In the genomic region with DNA sequence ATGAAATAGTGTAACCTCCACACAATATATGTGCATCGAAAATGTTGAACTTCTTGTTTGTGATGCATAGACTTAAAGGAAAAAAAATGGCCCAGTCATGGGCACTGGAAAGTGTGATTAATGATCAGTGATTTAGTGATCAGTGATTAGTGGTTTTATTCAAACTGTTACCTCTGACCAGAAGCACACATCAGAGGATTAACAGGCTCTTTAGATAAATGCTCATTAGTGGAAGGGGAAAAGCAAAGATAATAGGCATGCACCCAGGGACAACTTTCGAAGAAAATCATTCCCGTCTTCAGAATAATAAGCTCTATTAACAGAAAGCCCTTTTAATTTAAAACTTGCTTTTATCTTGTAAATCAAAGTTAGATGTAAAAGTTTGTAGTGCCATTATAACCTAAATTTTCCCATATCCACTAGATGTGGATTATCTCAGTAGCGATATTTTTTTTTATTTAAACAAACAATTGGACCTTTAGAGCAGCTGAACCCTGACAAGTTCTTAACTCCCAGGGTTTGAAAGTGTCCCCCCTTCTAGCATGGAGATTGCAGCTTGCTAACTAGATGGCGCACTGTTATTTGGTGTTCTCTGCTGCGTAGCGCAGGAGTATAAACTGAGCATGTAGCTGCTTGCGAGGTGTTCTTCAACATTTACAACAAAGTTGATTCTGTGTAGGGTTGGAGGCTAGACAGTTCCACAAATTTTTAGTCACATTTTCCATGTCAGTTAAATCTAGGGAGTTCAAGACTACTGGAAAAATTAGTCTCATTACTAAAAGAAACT, we compare ENCODE assay signal across 1 cellular context.
TF ChIP-seq lines count a peak whose summit lies in the region.

Gene CREB5, plus strand, starts transcription at position 643 of the 787 bp plus-strand sequence. CDS start 397 bp downstream, outside the sequence.

TF ChIP-seq in A549, 52 proteins besides CTCF, POLR2A, EP300 and RAD21 (continued from another document):
- TF ChIP-seq USF2 (IDR thresholded peaks at IDR 0.05): no peak
- no peak for TF ChIP-seq HEYL (CRISPR knock-in tag; IDR thresholded peaks at IDR 0.05)
- TF ChIP-seq POLR2AphosphoS2 (conservative IDR thresholded peaks at IDR 0.05; ENCODE audit: low read length): no peak
- TF ChIP-seq, protein P1, sequence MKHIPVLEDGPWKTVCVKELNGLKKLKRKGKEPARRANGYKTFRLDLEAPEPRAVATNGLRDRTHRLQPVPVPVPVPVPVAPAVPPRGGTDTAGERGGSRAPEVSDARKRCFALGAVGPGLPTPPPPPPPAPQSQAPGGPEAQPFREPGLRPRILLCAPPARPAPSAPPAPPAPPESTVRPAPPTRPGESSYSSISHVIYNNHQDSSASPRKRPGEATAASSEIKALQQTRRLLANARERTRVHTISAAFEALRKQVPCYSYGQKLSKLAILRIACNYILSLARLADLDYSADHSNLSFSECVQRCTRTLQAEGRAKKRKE (CRISPR knock-in tag; IDR thresholded peaks at IDR 0.05; ENCODE audit: low read depth): no peak
- TF ChIP-seq BCL3 (IDR thresholded peaks at IDR 0.05): no peak
- TF ChIP-seq CHD4 (IDR thresholded peaks at IDR 0.05; ENCODE audit: borderline replicate concordance): no peak
- TF ChIP-seq TP53 (CRISPR knock-in tag; IDR thresholded peaks at IDR 0.05): no peak
- TF ChIP-seq NR3C1 (IDR thresholded peaks at IDR 0.05): no peak
- no peak for TF ChIP-seq CBX2 (IDR thresholded peaks at IDR 0.05; ENCODE audit: borderline replicate concordance, low read depth)
